9 cellular contexts compared by ENCODE assay signal in the genomic region with DNA sequence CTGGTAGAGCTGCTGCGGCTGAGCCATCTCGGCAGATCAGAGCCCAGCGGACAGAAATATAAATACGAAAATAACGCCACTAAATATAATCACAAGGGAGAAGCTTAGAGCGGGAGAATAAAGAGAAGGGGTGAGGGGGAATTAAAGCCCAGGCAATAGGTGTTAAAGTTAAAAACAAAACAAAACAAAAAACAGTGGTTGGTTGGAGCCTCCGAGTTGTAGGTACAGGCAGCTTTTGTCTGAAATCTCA. TPM values are rescaled to one million over a fixed set of nuclear protein-coding genes. Genes with fewer than 3 reads are reported as not detected.
A peak's percentile ranks its signal among the peaks of the same experiment; 100 is the strongest.
DNase-seq lines count a peak whose midpoint lies in the region; ATAC-seq, FAIRE-seq and TF ChIP-seq lines count a peak whose summit lies in the region.
"Had no signal": no experiment of that assay in that cellular context is flagged by ENCODE, and none has a peak within 500 bp of the region (broad histone marks: within the 10 kb centered on the region; RNA-seq: fewer than 3 reads in every experiment).

No MANE protein-coding gene starts in this region.

- H4K20me1 ChIP-seq in DOHH2 (ENCODE audit: control insufficient read depth, insufficient read depth, low read depth, low read length) = no peaks in the 10 kb centered on the region

- H3K27ac ChIP-seq in DOHH2 (ENCODE audit: low read depth, low read length) (no peak overlapping the region), VCaP (peak overlapping the region; percentile 77), psoas muscle (peak overlapping the region; percentile 92)

- intact Hi-C loops in psoas muscle (cut with DNase I) = loop anchor here (2.0 to 10.0 kb wide), 5 partner anchors 144 to 1219 kb away; partner anchors contain the start of gene ETAA1 (in 1 of the 2)

- H3K9me2 ChIP-seq in DOHH2 (replicated peaks; ENCODE audit: control insufficient read depth, low read length) = no peaks in the 10 kb centered on the region

- H3K79me2 ChIP-seq in DOHH2 (ENCODE audit: control insufficient read depth, low read length) = no peaks in the 10 kb centered on the region

- no peak for FAIRE-seq in HTR-8/SVneo (lab: Jason Lieb, UNC)
- no peak for FAIRE-seq in D721Med (lab: Jason Lieb, UNC)

- H3K27me3 ChIP-seq in DOHH2 (ENCODE audit: control insufficient read depth, low read length) (peaks cover 17% of the 10 kb centered on the region), psoas muscle (ENCODE audit: insufficient read depth in 3 of 3, low read length in 2 of 3) (peaks cover 0 to 3% (median 0%) of the 10 kb centered on the region in 3 donors)

- 0 to 1% (median 0%) methylated on average over 7 of the region's 7 CpGs for WGBS in psoas muscle, 3 donors

- peaks cover 24% of the 10 kb centered on the region for H3K4me1 ChIP-seq in DOHH2 (ENCODE audit: control insufficient read depth, low read length)
- no peaks in the 10 kb centered on the region for H3K4me1 ChIP-seq in psoas muscle

- peak overlapping the region; percentile 89 for H3K4me2 ChIP-seq in DOHH2 (ENCODE audit: low read length)

- DNase-seq in fibroblast of the aortic adventitia (ENCODE audit: low read depth) (no peak), psoas muscle (no peak), HTR-8/SVneo (ENCODE audit: insufficient read length, low spot score) (no peak), D721Med (ENCODE audit: insufficient read length, low spot score) (no peak), NCI-H510A (lab: John Stamatoyannopoulos, UW) (no peak)
- DNase-seq: stimulated activated naive CD4-positive, alpha-beta T cell had no signal

- H3K36me3 ChIP-seq in DOHH2 (ENCODE audit: control insufficient read depth, low read length) (no peaks in the 10 kb centered on the region), psoas muscle (ENCODE audit: insufficient read depth in 1 of 2, low read depth in 1 of 2) (no peaks in the 10 kb centered on the region)

- no peaks in the 10 kb centered on the region for H3F3A ChIP-seq in DOHH2 (ENCODE audit: control insufficient read depth, insufficient read depth)

- no peaks in the 10 kb centered on the region for H3K9me3 ChIP-seq in DOHH2 (ENCODE audit: control insufficient read depth, insufficient read depth, low read length)
- no peaks in the 10 kb centered on the region for H3K9me3 ChIP-seq in psoas muscle

- H3K4me3 ChIP-seq in DOHH2 (ENCODE audit: low read length) (peak overlapping the region; percentile 82), fibroblast of the aortic adventitia (ENCODE audit: low read depth, low read length) (peak overlapping the region; percentile 93), psoas muscle (peak overlapping the region; percentile 70)

- ATAC-seq in psoas muscle (no peak), GM21360 (IDR thresholded peaks at IDR 0.05; ENCODE audit: unreplicated experiment) (no peak)

- TF ChIP-seq CTCF in DOHH2 (IDR thresholded peaks at IDR 0.05; ENCODE audit: low read depth, low read length, poor library complexity, severe bottlenecking) (no peak), VCaP (conservative IDR thresholded peaks at IDR 0.05) (no peak), fibroblast of the aortic adventitia (IDR thresholded peaks at IDR 0.05; ENCODE audit: insufficient read depth, low read length) (no peak), psoas muscle (IDR thresholded peaks at IDR 0.05) (no peak), D721Med (IDR thresholded peaks at IDR 0.05; ENCODE audit: insufficient read depth, missing control alignments) (no peak)

RNA-seq across cellular contexts. Expression of gene MEIS1, which starts 1.3 kb away (rescaled TPM):
- total RNA-seq in fibroblast of the aortic adventitia (ENCODE audit: low replicate concordance) (65.0 and 78.2 TPM in 2 replicates), psoas muscle (1 to 10 TPM in 3 of 4 donors, under 1 TPM in 1; 0.77 to 6.8 (median 4.0) TPM)
- 1 to 10 TPM; 2.0 to 5.3 (median 2.1) TPM for polyA plus RNA-seq in psoas muscle
